Comparison of ENCODE assay signal across 9 cellular contexts in genomic region chr19:38209671-38210457, GRCh38. TPM values are rescaled to one million over a fixed set of nuclear protein-coding genes. Genes with fewer than 3 reads are reported as not detected.
DNase-seq lines count a peak whose midpoint lies in the region; ATAC-seq and TF ChIP-seq lines count a peak whose summit lies in the region.
"Had no signal": no experiment of that assay in that cellular context is flagged by ENCODE, and none has a peak within 500 bp of the region (broad histone marks: within the 10 kb centered on the region; RNA-seq: fewer than 3 reads in every experiment).

No MANE protein-coding gene starts in this region.

- H3K27me3 ChIP-seq in SJCRH30 (no peaks in the 10 kb centered on the region), ovary (no peaks in the 10 kb centered on the region)

- ATAC-seq in Right ventricle myocardium superior (ENCODE audit: poor library complexity): peak; percentile 84
- ATAC-seq in HG03342 (IDR thresholded peaks at IDR 0.05; ENCODE audit: unreplicated experiment): no peak
- no peak for ATAC-seq in HG02970 (IDR thresholded peaks at IDR 0.05; ENCODE audit: low FRiP score, unreplicated experiment)

- no peak for TF ChIP-seq POLR2A in ovary (IDR thresholded peaks at IDR 0.05)

- H3K27ac Mint-ChIP-seq in CD14-positive monocyte: no peak overlapping the region
- H3K27ac Mint-ChIP-seq: stimulated activated naive CD8-positive, alpha-beta T cell treated with anti-CD3 and anti-CD28 coated beads, Interleukin-15, Interleukin-2, amounts not matched to agents 100 ng/mL and 50 ng/mL, for 24 hours had no signal

- H3K4me1 Mint-ChIP-seq in CD14-positive monocyte: peaks cover 16% of the 10 kb centered on the region

- H3K4me1 ChIP-seq in SJCRH30: peaks cover 3% of the 10 kb centered on the region; the same call in 1 of the 2 replicates
- H3K4me1 ChIP-seq in ovary (ENCODE audit: insufficient read depth): peaks cover 2% of the 10 kb centered on the region

- H3K9me3 ChIP-seq in SJCRH30 (replicated peaks) (no peaks in the 10 kb centered on the region), ovary (no peaks in the 10 kb centered on the region)

- TF ChIP-seq EP300 in ovary (IDR thresholded peaks at IDR 0.05): no peak

- H3K4me3 ChIP-seq in SJCRH30 (peak overlapping the region; percentile 40), ovary (no peak overlapping the region)

- H3K4me3 Mint-ChIP-seq in CD14-positive monocyte: peak overlapping the region in 1 of 2 donors; percentile 81
- H3K4me3 Mint-ChIP-seq: stimulated activated naive CD8-positive, alpha-beta T cell treated with anti-CD3 and anti-CD28 coated beads, Interleukin-15, Interleukin-2, amounts not matched to agents 100 ng/mL and 50 ng/mL, for 24 hours had no signal

- H3K36me3 ChIP-seq in SJCRH30 (no peaks in the 10 kb centered on the region), ovary (no peaks in the 10 kb centered on the region)

- TF ChIP-seq CTCF in ovary (IDR thresholded peaks at IDR 0.05): peak in 1 of 3 donors; percentile 11
- no peak for TF ChIP-seq CTCF in CD14-positive monocyte (IDR thresholded peaks at IDR 0.05)

- H3K36me3 Mint-ChIP-seq in CD14-positive monocyte: peaks cover 14 to 22% of the 10 kb centered on the region in 2 donors

- H3K27ac ChIP-seq in SJCRH30: peak overlapping the region; percentile 30; the same call in 1 of the 2 replicates
- H3K27ac ChIP-seq in ovary: peak overlapping the region; percentile 12 to 61

- DNase-seq in COR-L47 (lab: John Stamatoyannopoulos, UW) (peak; percentile 43), SJCRH30 (peak; percentile 80 to 82), Right ventricle myocardium superior (peak; percentile 89), ovary (peak; percentile 72 to 95 (median 88)), CD14-positive monocyte (ENCODE audit: low spot score) (no peak), amniotic stem cell (lab: John Stamatoyannopoulos, UW) (no peak)

- peaks cover 53 to 67% (median 63%) of the 10 kb centered on the region in 3 donors for H3K27me3 Mint-ChIP-seq in CD14-positive monocyte (ENCODE audit: low read depth in 3 of 3)

- WGBS in ovary, 3 donors: 0 to 3% (median 2%) methylated on average over 29 to 30 of the region's 30 CpGs

- intact Hi-C loops in Right ventricle myocardium superior (cut with DNase I) (no loop called here), ovary (cut with DNase I) (loop anchor here in 1 of 4 donors (10.0 kb wide), 1 partner anchor 295 kb away; no protein-coding TSS in a partner anchor), CD14-positive monocyte (cut with micrococcal nuclease) (no loop called here)

- peaks cover 0 to 17% (median 4%) of the 10 kb centered on the region in 7 donors for H3K9me3 Mint-ChIP-seq in CD14-positive monocyte
- H3K9me3 Mint-ChIP-seq: stimulated activated naive CD8-positive, alpha-beta T cell treated with anti-CD3 and anti-CD28 coated beads, Interleukin-15, Interleukin-2, amounts not matched to agents 100 ng/mL and 50 ng/mL, for 24 hours had no signal

RNA-seq across cellular contexts. Expression of gene DPF1, which starts 14.2 kb away (rescaled TPM):
- total RNA-seq in SJCRH30 (2014; rRNA removed; shearing (Covaris generic)): 8.1 and 10.6 TPM in 2 replicates
- not detected for total RNA-seq in Right ventricle myocardium superior
- 1 to 10 TPM in 1 of 7 donors, under 1 TPM in 4, not detected in 2; 0.23 to 1.0 (median 0.35) TPM for total RNA-seq in ovary
- under 1 TPM; 0.23 to 0.50 TPM for polyA plus RNA-seq in ovary
- not detected for polyA plus RNA-seq in CD14-positive monocyte

RNA-seq across cellular contexts. Expression of gene PPP1R14A, which starts 46.3 kb away (rescaled TPM):
- 1.9 and 2.2 TPM in 2 replicates for total RNA-seq in SJCRH30 (2014; rRNA removed; shearing (Covaris generic))
- 31.1 TPM for total RNA-seq in Right ventricle myocardium superior
- total RNA-seq in ovary: 100 to 1,000 TPM in 3 of 7 donors, 10 to 100 TPM in 4; 36.8 to 235 (median 97.1) TPM
- 10 to 100 TPM; 10.5 to 92.8 TPM for polyA plus RNA-seq in ovary
- polyA plus RNA-seq in CD14-positive monocyte: not detected

RNA-seq across cellular contexts. Expression of gene SPINT2, which starts 54.5 kb away (rescaled TPM):
- total RNA-seq in SJCRH30 (2014; rRNA removed; shearing (Covaris generic)): 0.38 and 0.45 TPM in 2 replicates
- total RNA-seq in Right ventricle myocardium superior (8.7 TPM), ovary (100 to 1,000 TPM; 111 to 556 (median 118) TPM)
- polyA plus RNA-seq in ovary (10 to 100 TPM; 71.5 to 79.6 TPM), CD14-positive monocyte (100 to 1,000 TPM; 114 to 139 TPM)

Comparison
In these comparisons a context has a peak if more than half of its experiments do, and no peak if none do; other contexts are left out.
1. DNase-seq: peak in COR-L47 (single experiment), SJCRH30 (2 of 2), Right ventricle myocardium superior (single experiment) and ovary (5 of 5); none in CD14-positive monocyte (single experiment) and amniotic stem cell (single experiment).
2. RNA of gene PPP1R14A, which starts 46.3 kb away (total RNA-seq): 36.8 to 235 TPM in ovary and 31.1 TPM in Right ventricle myocardium superior (single experiment); 1.9 to 2.2 TPM in SJCRH30; every median in the first group is over 10 times any median in the second.
3. RNA of gene SPINT2, which starts 54.5 kb away (total RNA-seq): 111 to 556 TPM in ovary; 8.7 TPM in Right ventricle myocardium superior (single experiment) and 0.38 to 0.45 TPM in SJCRH30; every median in the first group is over 10 times any median in the second.